ENCODE assay signal across 2 cellular contexts in genomic region chr19:54462713-54463530, GRCh38.
TF ChIP-seq lines count a peak whose summit lies in the region.

No MANE protein-coding gene starts in this region.

TF ChIP-seq in GM23338, 12 proteins besides CTCF, POLR2A, EP300 and RAD21:
- TF ChIP-seq POLR2AphosphoS5 (IDR thresholded peaks at IDR 0.05; ENCODE audit: low read depth): peak; percentile 78
- no peak for TF ChIP-seq EZH2phosphoT487 (IDR thresholded peaks at IDR 0.05; ENCODE audit: unreplicated experiment)

TF ChIP-seq in HepG2, 621 proteins besides CTCF, POLR2A, EP300 and RAD21 (continues in another document):
- TF ChIP-seq MXD3 (CRISPR knock-in tag; IDR thresholded peaks at IDR 0.05): no peak
- no peak for TF ChIP-seq KDM1A (CRISPR knock-in tag; IDR thresholded peaks at IDR 0.05)
- peak; percentile 45 to 89; a peak in 3 of 4 replicates for TF ChIP-seq HMGXB4 (CRISPR knock-in tag; IDR thresholded peaks at IDR 0.05; ENCODE audit: borderline replicate concordance in 1 of 2, low read depth in 1 of 2)
- TF ChIP-seq ZNF777 (CRISPR knock-in tag; IDR thresholded peaks at IDR 0.05): peak; percentile 82
- peak; percentile 50; the same call in 1 of the 2 replicates for TF ChIP-seq HDAC1 (CRISPR knock-in tag; IDR thresholded peaks at IDR 0.05)
- TF ChIP-seq PRPF4 (IDR thresholded peaks at IDR 0.05; ENCODE audit: low read depth, low read length, poor library complexity, severe bottlenecking): no peak
- 0 out of 2 replicates have a peak, but pooled peaks have one; percentile 23 for TF ChIP-seq ELK4 (CRISPR knock-in tag; IDR thresholded peaks at IDR 0.05; ENCODE audit: borderline replicate concordance)
- no peak for TF ChIP-seq ZNF34 (CRISPR knock-in tag; IDR thresholded peaks at IDR 0.05; ENCODE audit: borderline replicate concordance)
- TF ChIP-seq ZBTB7B (CRISPR knock-in tag; IDR thresholded peaks at IDR 0.05): no peak; the same call in 1 of the 2 replicates
- TF ChIP-seq NAIF1 (CRISPR knock-in tag; IDR thresholded peaks at IDR 0.05; ENCODE audit: borderline replicate concordance): no peak; the same call in 1 of the 2 replicates
- TF ChIP-seq CERS6 (CRISPR knock-in tag; IDR thresholded peaks at IDR 0.05): 0 out of 2 replicates have a peak, but pooled peaks have one; percentile 74
- TF ChIP-seq MLX (CRISPR knock-in tag; IDR thresholded peaks at IDR 0.05): no peak
- TF ChIP-seq ZNF580 (CRISPR knock-in tag; IDR thresholded peaks at IDR 0.05; ENCODE audit: borderline replicate concordance, low read depth): peak; percentile 55; the same call in 1 of the 2 replicates
- peak; percentile 99 for TF ChIP-seq AGO2 (optimal IDR thresholded peaks at IDR 0.05; ENCODE audit: low read depth, low read length)
- peak; percentile 84 for TF ChIP-seq MED8 (CRISPR knock-in tag; IDR thresholded peaks at IDR 0.05; ENCODE audit: insufficient replicate concordance)
- TF ChIP-seq ZNF12 (CRISPR knock-in tag; IDR thresholded peaks at IDR 0.05): peak; percentile 52; the same call in 1 of the 2 replicates
- peak; percentile 89 for TF ChIP-seq ZNF883 (CRISPR knock-in tag; IDR thresholded peaks at IDR 0.05; ENCODE audit: not compliant biosample characterization)
- no peak for TF ChIP-seq ZNF17 (CRISPR knock-in tag; IDR thresholded peaks at IDR 0.05)
- TF ChIP-seq KLF15 (CRISPR knock-in tag; IDR thresholded peaks at IDR 0.05; ENCODE audit: borderline replicate concordance): no peak; the same call in 1 of the 2 replicates
- no peak for TF ChIP-seq ETS1 (CRISPR knock-in tag; IDR thresholded peaks at IDR 0.05)
- no peak for TF ChIP-seq ZBTB8A (CRISPR knock-in tag; IDR thresholded peaks at IDR 0.05; ENCODE audit: borderline replicate concordance, low read depth)
- TF ChIP-seq KAT2B (IDR thresholded peaks at IDR 0.05; ENCODE audit: borderline replicate concordance, low read depth, low read length): no peak
- TF ChIP-seq MIXL1 (CRISPR knock-in tag; IDR thresholded peaks at IDR 0.05): no peak
- no peak for TF ChIP-seq HDAC6 (IDR thresholded peaks at IDR 0.05; ENCODE audit: low read depth, low read length)
- TF ChIP-seq ZNF180 (CRISPR knock-in tag; IDR thresholded peaks at IDR 0.05; ENCODE audit: borderline replicate concordance, low read depth): no peak
- 0 out of 2 replicates have a peak, but pooled peaks have one; percentile 43 for TF ChIP-seq ZNF317 (CRISPR knock-in tag; IDR thresholded peaks at IDR 0.05)
- no peak for TF ChIP-seq ZNF354B (CRISPR knock-in tag; IDR thresholded peaks at IDR 0.05)
- 0 out of 2 replicates have a peak, but pooled peaks have one; percentile 58 for TF ChIP-seq ZNF468 (CRISPR knock-in tag; IDR thresholded peaks at IDR 0.05)
- no peak for TF ChIP-seq CENPBD1 (CRISPR knock-in tag; IDR thresholded peaks at IDR 0.05; ENCODE audit: borderline replicate concordance, low read depth)
- peak; percentile 25; the same call in 1 of the 2 replicates for TF ChIP-seq SNAPC2 (CRISPR knock-in tag; IDR thresholded peaks at IDR 0.05)
- no peak for TF ChIP-seq ZNF775 (CRISPR knock-in tag; IDR thresholded peaks at IDR 0.05; ENCODE audit: borderline replicate concordance)
- no peak; the same call in 1 of the 2 replicates for TF ChIP-seq STAG1 (CRISPR knock-in tag; IDR thresholded peaks at IDR 0.05)
- TF ChIP-seq ZNF629 (CRISPR knock-in tag; conservative IDR thresholded peaks at IDR 0.05): peak; percentile 33; the same call in 1 of the 2 replicates
- TF ChIP-seq ZBTB4 (CRISPR knock-in tag; IDR thresholded peaks at IDR 0.05; ENCODE audit: borderline replicate concordance): no peak
- TF ChIP-seq ELF4 (CRISPR knock-in tag; IDR thresholded peaks at IDR 0.05; ENCODE audit: borderline replicate concordance): no peak
- no peak for TF ChIP-seq CCDC6 (CRISPR knock-in tag; IDR thresholded peaks at IDR 0.05)
- no peak for TF ChIP-seq ZFP1 (CRISPR knock-in tag; IDR thresholded peaks at IDR 0.05)
- no peak for TF ChIP-seq TSC22D2 (CRISPR knock-in tag; IDR thresholded peaks at IDR 0.05; ENCODE audit: borderline replicate concordance)
- no peak for TF ChIP-seq HNRNPLL (IDR thresholded peaks at IDR 0.05; ENCODE audit: low read depth, low read length, poor library complexity, severe bottlenecking)
- TF ChIP-seq RORA (CRISPR knock-in tag; IDR thresholded peaks at IDR 0.05): no peak
- peak; percentile 99 for TF ChIP-seq KDM2A (CRISPR knock-in tag; IDR thresholded peaks at IDR 0.05; ENCODE audit: borderline replicate concordance, low read depth)
- no peak for TF ChIP-seq FUBP1 (CRISPR knock-in tag; IDR thresholded peaks at IDR 0.05; ENCODE audit: borderline replicate concordance)
- TF ChIP-seq SMYD3 (CRISPR knock-in tag; IDR thresholded peaks at IDR 0.05): no peak
- TF ChIP-seq TP53 (CRISPR knock-in tag; conservative IDR thresholded peaks at IDR 0.05): no peak; the same call in 1 of the 2 replicates
- peak; percentile 87 for TF ChIP-seq ZNF556 (CRISPR knock-in tag; IDR thresholded peaks at IDR 0.05; ENCODE audit: borderline replicate concordance)
- no peak for TF ChIP-seq CHD2 (IDR thresholded peaks at IDR 0.05; ENCODE audit: low read depth, low read length)
- peak; percentile 89 for TF ChIP-seq NKX3-1 (CRISPR knock-in tag; IDR thresholded peaks at IDR 0.05)
- no peak for TF ChIP-seq HCFC1 (IDR thresholded peaks at IDR 0.05; ENCODE audit: low read depth, low read length)
- TF ChIP-seq ZNF747 (CRISPR knock-in tag; IDR thresholded peaks at IDR 0.05; ENCODE audit: borderline replicate concordance): peak; percentile 79
- TF ChIP-seq GLMP (CRISPR knock-in tag; IDR thresholded peaks at IDR 0.05; ENCODE audit: borderline replicate concordance): no peak
- no peak for TF ChIP-seq CREB3 (CRISPR knock-in tag; IDR thresholded peaks at IDR 0.05)
